In genomic region chr3:56787784-56788256, GRCh38 we compare ENCODE assay signal across 9 cellular contexts. TPM values are rescaled to one million over a fixed set of nuclear protein-coding genes. Genes with fewer than 3 reads are reported as not detected.
DNase-seq lines count a peak whose midpoint lies in the region; ATAC-seq, FAIRE-seq and TF ChIP-seq lines count a peak whose summit lies in the region.
"Had no signal": no experiment of that assay in that cellular context is flagged by ENCODE, and none has a peak within 500 bp of the region (broad histone marks: within the 10 kb centered on the region; RNA-seq: fewer than 3 reads in every experiment).

No MANE protein-coding gene starts in this region.

- no peak for TF ChIP-seq RAD21 in GM12878 (IDR thresholded peaks at IDR 0.05; ENCODE audit: insufficient read depth, low read depth, low read length)

- SMC1A ChIA-PET in GM12878 (lab: Charles Lee; ENCODE audit: uncharacterized antibody, unreplicated experiment) = interaction anchor here (0.8 to 15.2 kb wide), 10 partner anchors 10 to 201 kb away, joined by 3 to 383 read pairs (median 8); partner anchors contain the start of gene ARHGEF3

- intact Hi-C loops in GM12878 (cut with micrococcal nuclease; ENCODE audit: unreplicated experiment) = no loop called here

- peaks cover 29% of the 10 kb centered on the region for H3K79me2 ChIP-seq in GM12878 (ENCODE audit: control insufficient read depth, insufficient read depth, low read length)

- H3K36me3 ChIP-seq in GM06990 (ENCODE audit: control insufficient read depth, insufficient read depth, low read length) = no peaks in the 10 kb centered on the region; the same call in 1 of the 2 replicates
- no peaks in the 10 kb centered on the region for H3K36me3 ChIP-seq in Peyer's patch
- no peaks in the 10 kb centered on the region; a peak in 2 of 4 replicates for H3K36me3 ChIP-seq in GM12878 (ENCODE audit: control insufficient read depth in 2 of 2, insufficient read depth in 2 of 2, low read length in 1 of 2)
- H3K36me3 ChIP-seq: MG63 had no signal

- H3K27me3 ChIP-seq in GM06990 (replicated peaks; ENCODE audit: control insufficient read depth, insufficient read depth, low read length) (no peaks in the 10 kb centered on the region), Peyer's patch (no peaks in the 10 kb centered on the region), GM12878 (replicated peaks in 1 of 2; ENCODE audit: control insufficient read depth in 2 of 2, insufficient read depth in 2 of 2, low read length in 1 of 2) (no peaks in the 10 kb centered on the region)
- H3K27me3 ChIP-seq: MG63 had no signal

- CTCF ChIA-PET in GM12878 (lab: Yijun Ruan, JAX) = interaction anchor here (0.6 to 3.9 kb wide), 9 partner anchors 8 to 1374 kb away, joined by 3 to 104 read pairs (median 4); partner anchors contain the start of gene ARHGEF3

- H3K9ac ChIP-seq in GM12878 (ENCODE audit: control insufficient read depth, insufficient read depth, low read length) = no peak overlapping the region

- in situ Hi-C loops in GM12878 (cut with MboI) = no loop called here

- H3K9me3 ChIP-seq in Peyer's patch = no peaks in the 10 kb centered on the region
- no peaks in the 10 kb centered on the region for H3K9me3 ChIP-seq in GM12878 (replicated peaks; ENCODE audit: control insufficient read depth, insufficient read depth, low read length)
- H3K9me3 ChIP-seq: MG63 had no signal

- no peak for TF ChIP-seq EP300 in GM12878 (IDR thresholded peaks at IDR 0.05; ENCODE audit: borderline replicate concordance in 1 of 2, control insufficient read depth in 1 of 2, low read depth in 2 of 2, low read length in 2 of 2)

- DNase-seq in GM06990 (ENCODE audit: extremely low read depth, insufficient read length) = peak; percentile 63
- DNase-seq in Peyer's patch = peak in 2 of 3 donors; percentile 50 to 80
- no peak for DNase-seq in GM12878 (ENCODE audit: low read depth, low spot score)
- no peak for DNase-seq in omental fat pad (ENCODE audit: low spot score)
- no peak for DNase-seq in HK-2 (ENCODE audit: unreplicated experiment)
- no peak for DNase-seq in GF-D8 (lab: John Stamatoyannopoulos, UW)
- no peak for DNase-seq in COLO668 (lab: John Stamatoyannopoulos, UW; ENCODE audit: unreplicated experiment)
- DNase-seq: MG63 had no signal

- RAD21 ChIA-PET in GM12878 (lab: Charles Lee; ENCODE audit: unreplicated experiment) = interaction anchor here (0.5 to 5.3 kb wide), 13 partner anchors 8 to 201 kb away, joined by 3 to 146 read pairs (median 6); partner anchors contain the start of gene ARHGEF3

- FAIRE-seq in GM12878 (lab: Jason Lieb, UNC) = no peak

- no peak overlapping the region; the same call in 1 of the 2 replicates for H3K4me2 ChIP-seq in GM12878 (ENCODE audit: control insufficient read depth, insufficient read depth)

- H3K27ac ChIP-seq in Peyer's patch (peak overlapping the region; percentile 64 to 81 (median 69)), GM12878 (ENCODE audit: control insufficient read depth, insufficient read depth) (no peak overlapping the region)

- POLR2A ChIA-PET in GM12878 (lab: Charles Lee) = interaction anchor here (1.7 to 5.0 kb wide), 5 partner anchors 10 to 63 kb away, joined by 5 to 47 read pairs (median 11); partner anchors contain the start of gene ARHGEF3

- BruUV-seq in GM12878 (replicated peaks; lab: Mats Ljungman, UMichigan) = no TSS peak

- H3K4me1 ChIP-seq in Peyer's patch = peaks cover 0 to 39% (median 9%) of the 10 kb centered on the region in 4 donors
- peaks cover 66% of the 10 kb centered on the region for H3K4me1 ChIP-seq in GM12878 (ENCODE audit: control insufficient read depth, insufficient read depth, low read length)

- H2AFZ ChIP-seq in GM12878 (ENCODE audit: control insufficient read depth, low read depth, low read length) = no peak overlapping the region

- TF ChIP-seq POLR2A in Peyer's patch (IDR thresholded peaks at IDR 0.05) (peak in 1 of 2 donors; percentile 39), GM12878 (IDR thresholded peaks at IDR 0.05; ENCODE audit: low read depth, low read length) (no peak)

- peak; percentile 50 for ATAC-seq in GM12878
- peak; percentile 53 for ATAC-seq in omental fat pad (ENCODE audit: low FRiP score)
- no peak for ATAC-seq in HG02981 (IDR thresholded peaks at IDR 0.05; ENCODE audit: unreplicated experiment)

- TF ChIP-seq CTCF in GM06990 (IDR thresholded peaks at IDR 0.05; ENCODE audit: insufficient read depth, low read length, poor library complexity, severe bottlenecking) (no peak), Peyer's patch (IDR thresholded peaks at IDR 0.05) (no peak), GM12878 (IDR thresholded peaks at IDR 0.05 in 2 of 3, conservative IDR thresholded peaks at IDR 0.05 in 1 of 3; ENCODE audit: control insufficient read depth in 2 of 3, extremely low read depth in 1 of 3, insufficient read depth in 1 of 3, low read depth in 3 of 3, low read length in 3 of 3) (no peak), omental fat pad (IDR thresholded peaks at IDR 0.05) (no peak)

- H3K4me3 ChIP-seq in GM06990 (replicated peaks; ENCODE audit: low read depth, low read length) (no peak overlapping the region), Peyer's patch (no peak overlapping the region), GM12878 (no peak overlapping the region; the same call in 1 of the 2 replicates)
- H3K4me3 ChIP-seq: MG63 had no signal

- 90% methylated on average over 6 of the region's 6 CpGs for WGBS in GM12878 (ENCODE audit: insufficient coverage, insufficient replicate concordance, low lambda C conversion rate, missing lambda C conversion rate)

- H4K20me1 ChIP-seq in GM12878 (ENCODE audit: control insufficient read depth, insufficient read depth) = no peaks in the 10 kb centered on the region

TF ChIP-seq in GM12878, 131 proteins besides CTCF, POLR2A, EP300 and RAD21 (continues in another document):
- TF ChIP-seq ZNF217 (IDR thresholded peaks at IDR 0.05) (peak; percentile 96), NR2F1 (conservative IDR thresholded peaks at IDR 0.05) (0 out of 2 replicates have a peak, but pooled peaks have one; percentile 21), BCL11A (IDR thresholded peaks at IDR 0.05; ENCODE audit: low read depth, low read length) (peak; percentile 73; the same call in 1 of the 2 replicates), RB1 (IDR thresholded peaks at IDR 0.05; ENCODE audit: borderline replicate concordance) (no peak), NBN (IDR thresholded peaks at IDR 0.05) (peak; percentile 71; the same call in 1 of the 2 replicates), IKZF1 (conservative IDR thresholded peaks at IDR 0.05) (peak; percentile 64; the same call in 1 of the 2 replicates), SPI1 (IDR thresholded peaks at IDR 0.05; ENCODE audit: borderline replicate concordance, insufficient read depth, low read depth, low read length) (peak; percentile 9; the same call in 1 of the 2 replicates), WRNIP1 (IDR thresholded peaks at IDR 0.05; ENCODE audit: borderline replicate concordance, low read depth, low read length) (no peak), TBL1XR1 (IDR thresholded peaks at IDR 0.05; ENCODE audit: low read depth, low read length) (no peak), SMARCA5 (IDR thresholded peaks at IDR 0.05) (peak; percentile 86)
- TF ChIP-seq, protein P1, sequence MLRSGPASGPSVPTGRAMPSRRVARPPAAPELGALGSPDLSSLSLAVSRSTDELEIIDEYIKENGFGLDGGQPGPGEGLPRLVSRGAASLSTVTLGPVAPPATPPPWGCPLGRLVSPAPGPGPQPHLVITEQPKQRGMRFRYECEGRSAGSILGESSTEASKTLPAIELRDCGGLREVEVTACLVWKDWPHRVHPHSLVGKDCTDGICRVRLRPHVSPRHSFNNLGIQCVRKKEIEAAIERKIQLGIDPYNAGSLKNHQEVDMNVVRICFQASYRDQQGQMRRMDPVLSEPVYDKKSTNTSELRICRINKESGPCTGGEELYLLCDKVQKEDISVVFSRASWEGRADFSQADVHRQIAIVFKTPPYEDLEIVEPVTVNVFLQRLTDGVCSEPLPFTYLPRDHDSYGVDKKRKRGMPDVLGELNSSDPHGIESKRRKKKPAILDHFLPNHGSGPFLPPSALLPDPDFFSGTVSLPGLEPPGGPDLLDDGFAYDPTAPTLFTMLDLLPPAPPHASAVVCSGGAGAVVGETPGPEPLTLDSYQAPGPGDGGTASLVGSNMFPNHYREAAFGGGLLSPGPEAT (IDR thresholded peaks at IDR 0.05; ENCODE audit: low read depth) = peak; percentile 48; the same call in 1 of the 2 replicates

RNA-seq across cellular contexts. Expression of gene ARHGEF3, which starts 13.9 kb away (rescaled TPM):
- 10 to 100 TPM in 1 of 4 donors, 1 to 10 TPM in 3; 4.5 to 40.4 (median 6.2) TPM for total RNA-seq in Peyer's patch
- 48.9 and 50.4 TPM in 2 replicates for total RNA-seq in GM12878 (2013; cell fraction: nucleolus; rRNA removed)
- total RNA-seq in GM12878 (2014; rRNA removed) = 39.9 and 42.2 TPM in 2 replicates
- total RNA-seq in GM12878 (2014; rRNA removed; fragmentation: Illumina TruSeq; extraction: Trizol) = 59.3 and 61.0 TPM in 2 replicates
- 69.5 and 70.6 TPM in 2 replicates for total RNA-seq in GM12878 (2021)
- polyA plus RNA-seq in GM12878 (2011; ENCODE audit: low read depth) = 6.4 TPM
- polyA plus RNA-seq in GM12878 (2011; rRNA removed) = 49.8 and 53.2 TPM in 2 replicates
- 51.8 and 54.6 TPM in 2 replicates for polyA plus RNA-seq in GM12878 (2011; cell fraction: cytosol; rRNA removed)
- polyA plus RNA-seq in GM12878 (2011; cell fraction: nucleus; rRNA removed) = 34.9 and 46.0 TPM in 2 replicates
- polyA plus RNA-seq in GM12878 (2012) = 7.9 and 9.1 TPM in 2 replicates
- 78.7 and 82.6 TPM in 2 replicates for polyA plus RNA-seq in GM12878 (2014; fragmentation: Illumina TruSeq; extraction: Trizol)
- 10 to 100 TPM; 21.8 to 31.1 TPM for polyA plus RNA-seq in GM12878 (2014; fragmentation: Nextera tagmentation; extraction: Ambion mirVana)
- 45.2 and 45.4 TPM in 2 replicates for polyA plus RNA-seq in GM12878 (2014; rRNA removed)
- polyA plus RNA-seq in GM12878 (2016; fragmentation: Nextera tagmentation; extraction: Ambion mirVana) = 10 to 100 TPM; 68.9 to 74.5 TPM
- 70.3 and 91.3 TPM in 2 replicates for polyA minus RNA-seq in GM12878 (2011; rRNA and poly(A)+ RNA removed)
- 25.4 and 31.2 TPM in 2 replicates for polyA minus RNA-seq in GM12878 (2011; cell fraction: cytosol; rRNA and poly(A)+ RNA removed)
- 20.1 and 37.3 TPM in 2 replicates for polyA minus RNA-seq in GM12878 (2011; cell fraction: nucleus; rRNA and poly(A)+ RNA removed)
- 10 to 100 TPM; 16.9 to 26.3 (median 21.9) TPM for total RNA-seq in omental fat pad

Comparison
In these comparisons a context has a peak if more than half of its experiments do, and no peak if none do; other contexts are left out.
1. DNase-seq: peak in GM06990 (single experiment) and Peyer's patch (2 of 3); none in GM12878 (single experiment), omental fat pad (single experiment), HK-2 (single experiment), GF-D8 (single experiment) and COLO668 (single experiment).